Comparison of ENCODE assay signal across 1 cellular context in genomic region chr4:7939377-7940108, GRCh38.
TF ChIP-seq lines count a peak whose summit lies in the region.

AFAP1 (minus strand) TSS chr4:7939861; CDS start chr4:7872078, 67,783 bp downstream.

TF ChIP-seq in HepG2, 621 proteins besides CTCF, POLR2A, EP300 and RAD21 (continued from another document):
- TF ChIP-seq ZBTB39 (CRISPR knock-in tag; IDR thresholded peaks at IDR 0.05) (no peak), ZNF782 (CRISPR knock-in tag; IDR thresholded peaks at IDR 0.05; ENCODE audit: borderline replicate concordance) (no peak), TOE1 (CRISPR knock-in tag; IDR thresholded peaks at IDR 0.05) (no peak), ARNT2 (CRISPR knock-in tag; IDR thresholded peaks at IDR 0.05; ENCODE audit: low read depth) (no peak), RXRA (CRISPR knock-in tag; IDR thresholded peaks at IDR 0.05) (no peak), NFE2 (CRISPR knock-in tag; IDR thresholded peaks at IDR 0.05) (no peak), ARID2 (CRISPR knock-in tag; IDR thresholded peaks at IDR 0.05; ENCODE audit: borderline replicate concordance) (peak; percentile 32; the same call in 1 of the 2 replicates), ZNF160 (CRISPR knock-in tag; IDR thresholded peaks at IDR 0.05) (0 out of 2 replicates have a peak, but pooled peaks have one; percentile 30), ZNF790 (CRISPR knock-in tag; IDR thresholded peaks at IDR 0.05; ENCODE audit: borderline replicate concordance) (peak; percentile 55; the same call in 1 of the 2 replicates), SAP130 (CRISPR knock-in tag; IDR thresholded peaks at IDR 0.05; ENCODE audit: low read depth) (peak; percentile 30; the same call in 1 of the 2 replicates), HNRNPLL (IDR thresholded peaks at IDR 0.05; ENCODE audit: low read depth, low read length, poor library complexity, severe bottlenecking) (peak; percentile 10), ZNF563 (CRISPR knock-in tag; IDR thresholded peaks at IDR 0.05) (peak; percentile 66), ZNF331 (CRISPR knock-in tag; IDR thresholded peaks at IDR 0.05) (no peak), ZNF598 (CRISPR knock-in tag; IDR thresholded peaks at IDR 0.05; ENCODE audit: borderline replicate concordance) (no peak)
